8 cellular contexts compared by ENCODE assay signal in genomic region chr12:6335451-6336078, GRCh38. TPM values are rescaled to one million over a fixed set of nuclear protein-coding genes. Genes with fewer than 3 reads are reported as not detected.
DNase-seq lines count a peak whose midpoint lies in the region; ATAC-seq and TF ChIP-seq lines count a peak whose summit lies in the region.

No MANE protein-coding gene starts in this region.

- H3K36me3 ChIP-seq in parathyroid adenoma (ENCODE audit: control insufficient read depth, insufficient read depth, low read length) = no peaks in the 10 kb centered on the region

- H3K9ac ChIP-seq in parathyroid adenoma = no peak overlapping the region

- no peak overlapping the region for H3K27ac Mint-ChIP-seq in activated T-helper 2 cell treated with anti-CD3 and anti-CD28 coated beads, Interferon-gamma antibody, Interleukin-2, Interleukin-4, amounts not matched to agents 10 μg/mL and 5 μg/mL and 100 μg/mL, durations not matched to agents 14 hours and 24 hours and 36 hours
- no peak overlapping the region for H3K27ac Mint-ChIP-seq in type B pancreatic cell

- intact Hi-C loops in activated T-helper 2 cell treated with anti-CD3 and anti-CD28 coated beads, Interferon-gamma antibody, Interleukin-2, Interleukin-4, amounts not matched to agents 10 μg/mL and 5 μg/mL and 100 μg/mL, durations not matched to agents 14 hours and 24 hours and 36 hours (cut with micrococcal nuclease) = loop anchor here (2.0 to 5.0 kb wide), 3 partner anchors 13 to 197 kb away; partner anchors contain the start of gene GAPDH

- no peak overlapping the region for H3K4me3 Mint-ChIP-seq in activated T-helper 2 cell treated with anti-CD3 and anti-CD28 coated beads, Interferon-gamma antibody, Interleukin-2, Interleukin-4, amounts not matched to agents 10 μg/mL and 5 μg/mL and 100 μg/mL, durations not matched to agents 14 hours and 24 hours and 36 hours (ENCODE audit: low read depth)
- H3K4me3 Mint-ChIP-seq in type B pancreatic cell = no peak overlapping the region

- no peaks in the 10 kb centered on the region for H3K27me3 ChIP-seq in parathyroid adenoma (ENCODE audit: control insufficient read depth, insufficient read depth, low read length)

- TF ChIP-seq CTCF in parathyroid adenoma (IDR thresholded peaks at IDR 0.05) (peak; percentile 54), type B pancreatic cell (conservative IDR thresholded peaks at IDR 0.05) (peak; percentile 48)

- peak overlapping the region; percentile 99 for H3K27ac ChIP-seq in parathyroid adenoma

- peak; percentile 39 for ATAC-seq in GM18499 (IDR thresholded peaks at IDR 0.05; ENCODE audit: insufficient read depth, unreplicated experiment)
- ATAC-seq in HG02852 (IDR thresholded peaks at IDR 0.05; ENCODE audit: unreplicated experiment) = peak; percentile 78
- ATAC-seq in HG02973 (IDR thresholded peaks at IDR 0.05; ENCODE audit: unreplicated experiment) = no peak

- H3K9me3 ChIP-seq in parathyroid adenoma (ENCODE audit: control insufficient read depth, low read length) = no peaks in the 10 kb centered on the region

- peak overlapping the region; percentile 72 for H3K4me2 ChIP-seq in parathyroid adenoma (ENCODE audit: low read length)

- H2AFZ ChIP-seq in parathyroid adenoma = peak overlapping the region; percentile 20

- H3K4me1 ChIP-seq in parathyroid adenoma = peaks cover 49% of the 10 kb centered on the region

- H3K4me1 Mint-ChIP-seq in activated T-helper 2 cell treated with anti-CD3 and anti-CD28 coated beads, Interferon-gamma antibody, Interleukin-2, Interleukin-4, amounts not matched to agents 10 μg/mL and 5 μg/mL and 100 μg/mL, durations not matched to agents 14 hours and 24 hours and 36 hours (ENCODE audit: low read depth) = peaks cover 32% of the 10 kb centered on the region
- peaks cover 15% of the 10 kb centered on the region for H3K4me1 Mint-ChIP-seq in type B pancreatic cell (ENCODE audit: unreplicated experiment)

- H3K27me3 Mint-ChIP-seq in activated T-helper 2 cell treated with anti-CD3 and anti-CD28 coated beads, Interferon-gamma antibody, Interleukin-2, Interleukin-4, amounts not matched to agents 10 μg/mL and 5 μg/mL and 100 μg/mL, durations not matched to agents 14 hours and 24 hours and 36 hours (ENCODE audit: low read depth) = no peaks in the 10 kb centered on the region
- no peaks in the 10 kb centered on the region for H3K27me3 Mint-ChIP-seq in type B pancreatic cell

- peak overlapping the region; percentile 44 for H3K4me3 ChIP-seq in parathyroid adenoma (ENCODE audit: low read depth, low read length)

- DNase-seq in activated T-helper 2 cell treated with anti-CD3 and anti-CD28 coated beads, Interferon-gamma antibody, Interleukin-2, Interleukin-4, amounts not matched to agents 10 μg/mL and 5 μg/mL and 100 μg/mL, durations not matched to agents 14 hours and 24 hours and 36 hours (ENCODE audit: low spot score) = peak; percentile 76
- DNase-seq in foreskin melanocyte (peak; percentile 76), type B pancreatic cell (ENCODE audit: extremely low spot score, unreplicated experiment) (no peak)

- H3K36me3 Mint-ChIP-seq in activated T-helper 2 cell treated with anti-CD3 and anti-CD28 coated beads, Interferon-gamma antibody, Interleukin-2, Interleukin-4, amounts not matched to agents 10 μg/mL and 5 μg/mL and 100 μg/mL, durations not matched to agents 14 hours and 24 hours and 36 hours (ENCODE audit: low read depth) = peaks cover 45% of the 10 kb centered on the region
- H3K36me3 Mint-ChIP-seq in type B pancreatic cell = peaks cover 37% of the 10 kb centered on the region

- H3K79me2 ChIP-seq in parathyroid adenoma = peaks cover 61% of the 10 kb centered on the region

- H3K9me3 Mint-ChIP-seq in activated T-helper 2 cell treated with anti-CD3 and anti-CD28 coated beads, Interferon-gamma antibody, Interleukin-2, Interleukin-4, amounts not matched to agents 10 μg/mL and 5 μg/mL and 100 μg/mL, durations not matched to agents 14 hours and 24 hours and 36 hours = no peaks in the 10 kb centered on the region
- no peaks in the 10 kb centered on the region for H3K9me3 Mint-ChIP-seq in type B pancreatic cell

TF ChIP-seq in PFSK-1, 5 proteins besides CTCF, POLR2A, EP300 and RAD21:
- TF ChIP-seq TAF1 (IDR thresholded peaks at IDR 0.05; ENCODE audit: borderline replicate concordance, insufficient read depth, low read length) (no peak), FOXP2 (optimal IDR thresholded peaks at IDR 0.05; ENCODE audit: borderline replicate concordance, extremely low read depth, extremely low read length, insufficient read depth) (no peak), SIN3A (IDR thresholded peaks at IDR 0.05; ENCODE audit: borderline replicate concordance, insufficient read depth, low read length) (no peak), REST (IDR thresholded peaks at IDR 0.05; ENCODE audit: insufficient read depth in 1 of 2, low read depth in 2 of 2, low read length in 2 of 2) (no peak), POLR2AphosphoS5 (IDR thresholded peaks at IDR 0.05; ENCODE audit: low read depth, low read length) (peak; percentile 35; the same call in 1 of the 2 replicates)
TF ChIP-seq in PFSK-1: peak in this region for 1.

RNA-seq across cellular contexts. Expression of gene TNFRSF1A, which starts 6.3 kb away (rescaled TPM):
- polyA plus RNA-seq in PFSK-1 (2012; ENCODE audit: insufficient read length, low read depth) = 132 TPM
- 37.6 TPM in 2 replicates for total RNA-seq in activated T-helper 2 cell treated with anti-CD3 and anti-CD28 coated beads, Interferon-gamma antibody, Interleukin-2, Interleukin-4, amounts not matched to agents 10 μg/mL and 5 μg/mL and 100 μg/mL, durations not matched to agents 14 hours and 24 hours and 36 hours
- total RNA-seq in type B pancreatic cell (ENCODE audit: low replicate concordance) = 79.1 and 222 TPM in 2 replicates

RNA-seq across cellular contexts. Expression of gene PLEKHG6, which starts 25.1 kb away (rescaled TPM):
- not detected for polyA plus RNA-seq in PFSK-1 (2012; ENCODE audit: insufficient read length, low read depth)
- total RNA-seq in activated T-helper 2 cell treated with anti-CD3 and anti-CD28 coated beads, Interferon-gamma antibody, Interleukin-2, Interleukin-4, amounts not matched to agents 10 μg/mL and 5 μg/mL and 100 μg/mL, durations not matched to agents 14 hours and 24 hours and 36 hours = not detected in 2 replicates
- 32.4 and 115 TPM in 2 replicates for total RNA-seq in type B pancreatic cell (ENCODE audit: low replicate concordance)

RNA-seq across cellular contexts. Expression of gene SCNN1A, which starts 39.8 kb away (rescaled TPM):
- 1.4 TPM for polyA plus RNA-seq in PFSK-1 (2012; ENCODE audit: insufficient read length, low read depth)
- total RNA-seq in activated T-helper 2 cell treated with anti-CD3 and anti-CD28 coated beads, Interferon-gamma antibody, Interleukin-2, Interleukin-4, amounts not matched to agents 10 μg/mL and 5 μg/mL and 100 μg/mL, durations not matched to agents 14 hours and 24 hours and 36 hours = not detected in 2 replicates
- total RNA-seq in type B pancreatic cell (ENCODE audit: low replicate concordance) = 29.2 and 72.7 TPM in 2 replicates

RNA-seq across cellular contexts. Expression of gene LTBR, which starts 48.4 kb away (rescaled TPM):
- polyA plus RNA-seq in PFSK-1 (2012; ENCODE audit: insufficient read length, low read depth) = 233 TPM
- total RNA-seq in activated T-helper 2 cell treated with anti-CD3 and anti-CD28 coated beads, Interferon-gamma antibody, Interleukin-2, Interleukin-4, amounts not matched to agents 10 μg/mL and 5 μg/mL and 100 μg/mL, durations not matched to agents 14 hours and 24 hours and 36 hours = 0.32 and 0.50 TPM in 2 replicates
- total RNA-seq in type B pancreatic cell (ENCODE audit: low replicate concordance) = 18.5 and 98.5 TPM in 2 replicates

Comparison
In these comparisons a context has a peak if more than half of its experiments do, and no peak if none do; other contexts are left out.
1. RNA of gene PLEKHG6, which starts 25.1 kb away (total RNA-seq): 32.4 to 115 TPM in type B pancreatic cell; not detected in activated T-helper 2 cell treated with anti-CD3 and anti-CD28 coated beads, Interferon-gamma antibody, Interleukin-2, Interleukin-4, amounts not matched to agents 10 μg/mL and 5 μg/mL and 100 μg/mL, durations not matched to agents 14 hours and 24 hours and 36 hours; every median in the first group is over 10 times any median in the second.
2. RNA of gene SCNN1A, which starts 39.8 kb away (total RNA-seq): 29.2 to 72.7 TPM in type B pancreatic cell; not detected in activated T-helper 2 cell treated with anti-CD3 and anti-CD28 coated beads, Interferon-gamma antibody, Interleukin-2, Interleukin-4, amounts not matched to agents 10 μg/mL and 5 μg/mL and 100 μg/mL, durations not matched to agents 14 hours and 24 hours and 36 hours; every median in the first group is over 10 times any median in the second.